8 cellular contexts compared by ENCODE assay signal in the genomic region with DNA sequence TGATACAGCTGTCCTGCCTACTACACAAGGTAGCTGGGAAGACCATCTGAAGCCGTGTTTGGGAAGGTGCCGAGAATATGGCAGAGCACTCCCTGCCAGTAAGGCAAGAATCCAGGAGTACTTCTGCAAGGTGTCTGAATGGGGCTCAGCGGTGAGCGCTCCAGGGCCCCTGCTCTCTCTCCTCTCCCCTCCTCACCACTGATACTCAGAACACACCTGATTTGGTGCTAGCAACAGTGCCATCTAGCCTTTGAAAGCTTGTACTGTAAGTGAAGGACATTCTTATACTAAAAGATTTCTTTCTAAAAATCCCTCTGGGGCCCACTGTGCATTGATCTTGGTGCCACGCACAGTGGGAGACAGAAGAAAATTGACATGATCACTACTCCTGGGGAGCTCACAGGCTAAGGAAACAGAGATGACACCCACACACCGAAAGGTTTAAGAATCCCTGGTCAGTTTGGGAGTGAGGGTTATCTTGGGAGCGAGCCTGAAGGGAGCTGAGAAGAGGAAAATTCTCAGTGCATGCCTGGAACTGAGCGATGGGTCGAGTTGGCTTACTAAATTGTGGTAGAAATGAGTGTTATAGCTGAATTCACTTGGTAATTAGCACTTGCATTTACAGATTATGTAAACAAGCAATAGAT.
A peak's percentile ranks its signal among the peaks of the same experiment; 100 is the strongest.
DNase-seq lines count a peak whose midpoint lies in the region; ATAC-seq and TF ChIP-seq lines count a peak whose summit lies in the region.

No MANE protein-coding gene starts in this region.

- H2AFZ ChIP-seq in Karpas-422 (ENCODE audit: low read length) (no peak overlapping the region), SK-N-SH (ENCODE audit: low read depth) (no peak overlapping the region)

- H3K27me3 Mint-ChIP-seq in activated naive CD8-positive, alpha-beta T cell treated with anti-CD3 and anti-CD28 coated beads, Interleukin-2, amount 50 U/mL, for 24 hours: peaks cover 3% of the 10 kb centered on the region
- peaks cover 26% of the 10 kb centered on the region for H3K27me3 Mint-ChIP-seq in activated T-cell treated with anti-CD3 and anti-CD28 coated beads, Interleukin-2, amount 50 U/mL, for 24 hours

- no peak overlapping the region for H3K27ac Mint-ChIP-seq in activated naive CD8-positive, alpha-beta T cell treated with anti-CD3 and anti-CD28 coated beads, Interleukin-2, amount 50 U/mL, for 24 hours
- H3K27ac Mint-ChIP-seq in activated T-cell treated with anti-CD3 and anti-CD28 coated beads, Interleukin-2, amount 50 U/mL, for 24 hours: no peak overlapping the region

- H3K36me3 ChIP-seq in Karpas-422 (ENCODE audit: insufficient read depth, low read length) (no peaks in the 10 kb centered on the region), SK-N-SH (replicated peaks in 1 of 2; ENCODE audit: control insufficient read depth in 1 of 2, insufficient read depth in 2 of 2, low read length in 1 of 2) (no peaks in the 10 kb centered on the region)

- H3K4me3 Mint-ChIP-seq in activated naive CD8-positive, alpha-beta T cell treated with anti-CD3 and anti-CD28 coated beads, Interleukin-2, amount 50 U/mL, for 24 hours: no peak overlapping the region
- no peak overlapping the region for H3K4me3 Mint-ChIP-seq in activated T-cell treated with anti-CD3 and anti-CD28 coated beads, Interleukin-2, amount 50 U/mL, for 24 hours

- DNase-seq in AG10803 (ENCODE audit: low read depth): peak; percentile 57
- peak; percentile 66 for DNase-seq in Karpas-422
- no peak for DNase-seq in SK-N-SH
- DNase-seq in hepatic stellate cell (ENCODE audit: low spot score): peak; percentile 9
- DNase-seq in activated CD4-positive, alpha-beta T cell treated with anti-CD3 and anti-CD28 coated beads, Interleukin-2, amount 50 U/mL, for 1 hour: no peak
- DNase-seq in activated naive CD8-positive, alpha-beta T cell treated with anti-CD3 and anti-CD28 coated beads, Interleukin-2, amount 50 U/mL, for 24 hours: no peak
- DNase-seq in activated T-cell treated with anti-CD3 and anti-CD28 coated beads, Interleukin-2, amount 50 U/mL, for 24 hours: no peak

- H3K9me3 Mint-ChIP-seq in activated naive CD8-positive, alpha-beta T cell treated with anti-CD3 and anti-CD28 coated beads, Interleukin-2, amount 50 U/mL, for 24 hours: no peaks in the 10 kb centered on the region
- H3K9me3 Mint-ChIP-seq in activated T-cell treated with anti-CD3 and anti-CD28 coated beads, Interleukin-2, amount 50 U/mL, for 24 hours: no peaks in the 10 kb centered on the region

- CTCF ChIA-PET in SK-N-SH (lab: Yijun Ruan, JAX): interaction anchor here (0.7 to 1.5 kb wide), 7 partner anchors 10 to 135 kb away, joined by 3 to 5 read pairs (median 4); no protein-coding TSS in a partner anchor

- H4K20me1 ChIP-seq in Karpas-422 (ENCODE audit: insufficient read depth, low read depth, low read length) (no peaks in the 10 kb centered on the region), SK-N-SH (ENCODE audit: insufficient read depth) (no peaks in the 10 kb centered on the region)

- WGBS in SK-N-SH (ENCODE audit: low lambda C conversion rate): 7% methylated on average over 9 of the region's 9 CpGs

- POLR2A ChIA-PET in SK-N-SH (lab: Yijun Ruan, JAX): no interaction called here

- H3K9me2 ChIP-seq in Karpas-422 (replicated peaks; ENCODE audit: insufficient read depth, low read length) (no peaks in the 10 kb centered on the region), SK-N-SH (no peaks in the 10 kb centered on the region)

- no peaks in the 10 kb centered on the region for H3K4me1 Mint-ChIP-seq in activated naive CD8-positive, alpha-beta T cell treated with anti-CD3 and anti-CD28 coated beads, Interleukin-2, amount 50 U/mL, for 24 hours
- no peaks in the 10 kb centered on the region for H3K4me1 Mint-ChIP-seq in activated T-cell treated with anti-CD3 and anti-CD28 coated beads, Interleukin-2, amount 50 U/mL, for 24 hours (ENCODE audit: low read depth)

- no peaks in the 10 kb centered on the region for H3K9me3 ChIP-seq in Karpas-422 (ENCODE audit: low read length)
- no peaks in the 10 kb centered on the region for H3K9me3 ChIP-seq in SK-N-SH

- H3K4me1 ChIP-seq in Karpas-422 (ENCODE audit: low read length) (no peaks in the 10 kb centered on the region), SK-N-SH (ENCODE audit: control insufficient read depth in 1 of 2, insufficient read depth in 2 of 2, low read depth in 1 of 2, low read length in 1 of 2) (no peaks in the 10 kb centered on the region)

- H3K27me3 ChIP-seq in Karpas-422 (ENCODE audit: low read length) (no peaks in the 10 kb centered on the region), SK-N-SH (ENCODE audit: insufficient read depth) (peaks cover 37% of the 10 kb centered on the region)

- no peaks in the 10 kb centered on the region for H3K36me3 Mint-ChIP-seq in activated naive CD8-positive, alpha-beta T cell treated with anti-CD3 and anti-CD28 coated beads, Interleukin-2, amount 50 U/mL, for 24 hours (ENCODE audit: low read depth)
- H3K36me3 Mint-ChIP-seq in activated T-cell treated with anti-CD3 and anti-CD28 coated beads, Interleukin-2, amount 50 U/mL, for 24 hours (ENCODE audit: low read depth): no peaks in the 10 kb centered on the region

- no peak for TF ChIP-seq EP300 in SK-N-SH (IDR thresholded peaks at IDR 0.05; ENCODE audit: borderline replicate concordance in 1 of 2, low read depth in 1 of 2, low read length in 1 of 2)

- no peaks in the 10 kb centered on the region for H3K79me2 ChIP-seq in Karpas-422 (ENCODE audit: low read length)
- no peaks in the 10 kb centered on the region for H3K79me2 ChIP-seq in SK-N-SH (ENCODE audit: insufficient read depth)

- H3K27ac ChIP-seq in Karpas-422 (ENCODE audit: low read length) (no peak overlapping the region), SK-N-SH (ENCODE audit: low read depth in 2 of 2, low read length in 1 of 2) (no peak overlapping the region)

- H3K4me3 ChIP-seq in AG10803 (ENCODE audit: low read length) (no peak overlapping the region), Karpas-422 (ENCODE audit: low read length) (no peak overlapping the region), SK-N-SH (ENCODE audit: low read depth in 2 of 2, low read length in 1 of 2) (no peak overlapping the region)

- H3K9ac ChIP-seq in Karpas-422 (ENCODE audit: low read length): no peak overlapping the region
- no peak overlapping the region for H3K9ac ChIP-seq in SK-N-SH

- TF ChIP-seq CTCF in AG10803 (conservative IDR thresholded peaks at IDR 0.05; ENCODE audit: low read length): peak; percentile 76
- peak; percentile 59 for TF ChIP-seq CTCF in SK-N-SH (IDR thresholded peaks at IDR 0.05)

- no peak overlapping the region for H3K4me2 ChIP-seq in Karpas-422 (ENCODE audit: low read depth, low read length, poor library complexity, severe bottlenecking)
- H3K4me2 ChIP-seq in SK-N-SH: no peak overlapping the region

- peak; percentile 44; the same call in 1 of the 2 replicates for TF ChIP-seq RAD21 in SK-N-SH (IDR thresholded peaks at IDR 0.05; ENCODE audit: low read length)

- no peaks in the 10 kb centered on the region for H3F3A ChIP-seq in SK-N-SH (replicated peaks; ENCODE audit: insufficient read depth)

- ATAC-seq in activated naive CD8-positive, alpha-beta T cell treated with anti-CD3 and anti-CD28 coated beads, Interleukin-2, amount 50 U/mL, for 24 hours: no peak
- ATAC-seq in HG02885 (IDR thresholded peaks at IDR 0.05; ENCODE audit: poor library complexity, unreplicated experiment): no peak

TF ChIP-seq in SK-N-SH, 30 proteins besides CTCF, POLR2A, EP300 and RAD21:
- TF ChIP-seq RXRA (IDR thresholded peaks at IDR 0.05; ENCODE audit: borderline replicate concordance, low read depth) (no peak), CHD2 (IDR thresholded peaks at IDR 0.05; ENCODE audit: low read length, partially characterized antibody) (no peak), IRF3 (IDR thresholded peaks at IDR 0.05; ENCODE audit: low read depth, low read length) (no peak), SMC3 (IDR thresholded peaks at IDR 0.05; ENCODE audit: low read depth, low read length) (0 out of 2 replicates have a peak, but pooled peaks have one; percentile 10), NFIC (IDR thresholded peaks at IDR 0.05; ENCODE audit: borderline replicate concordance) (no peak), EZH2phosphoT487 (IDR thresholded peaks at IDR 0.05; ENCODE audit: borderline replicate concordance, low read depth) (no peak)

Comparison
In these comparisons a context has a peak if more than half of its experiments do, and no peak if none do; other contexts are left out.
1. DNase-seq: peak in AG10803 (single experiment), Karpas-422 (single experiment) and hepatic stellate cell (single experiment); none in SK-N-SH (single experiment), activated CD4-positive, alpha-beta T cell treated with anti-CD3 and anti-CD28 coated beads, Interleukin-2, amount 50 U/mL, for 1 hour (single experiment), activated naive CD8-positive, alpha-beta T cell treated with anti-CD3 and anti-CD28 coated beads, Interleukin-2, amount 50 U/mL, for 24 hours (single experiment) and activated T-cell treated with anti-CD3 and anti-CD28 coated beads, Interleukin-2, amount 50 U/mL, for 24 hours (single experiment).